ENCODE assay signal across 1 cellular context in genomic region chr5:105922574-105922973, GRCh38.
TF ChIP-seq lines count a peak whose summit lies in the region.

No MANE protein-coding gene starts in this region.

TF ChIP-seq in SK-N-SH treated with all-trans-retinoic acid at 6 μM for 48 hours, 23 proteins besides CTCF, POLR2A, EP300 and RAD21 (continued from another document):
- no peak for TF ChIP-seq TSHZ2 (CRISPR knock-in tag; IDR thresholded peaks at IDR 0.05)
